18 cellular contexts compared by ENCODE assay signal in the genomic region with DNA sequence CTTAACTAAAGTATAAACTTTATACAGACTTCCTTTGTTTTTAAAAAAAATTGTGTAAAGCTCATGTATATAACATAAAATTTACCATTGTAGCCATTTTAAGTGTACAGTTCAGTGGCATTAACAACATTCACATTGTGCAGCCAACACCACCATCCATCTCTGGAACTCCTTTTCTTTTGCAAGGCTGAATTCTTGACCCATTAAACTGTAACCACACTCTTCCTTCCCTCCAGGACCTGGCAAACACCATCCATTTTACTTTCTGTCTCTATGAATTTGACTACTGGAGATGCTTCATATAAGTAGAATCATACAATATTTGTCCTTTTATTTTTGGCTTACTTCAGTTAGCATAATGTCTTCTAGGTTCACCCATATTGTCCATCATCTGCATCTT.
DNase-seq lines count a peak whose midpoint lies in the region; ATAC-seq and TF ChIP-seq lines count a peak whose summit lies in the region.
"Had no signal": no experiment of that assay in that cellular context is flagged by ENCODE, and none has a peak within 500 bp of the region (broad histone marks: within the 10 kb centered on the region; RNA-seq: fewer than 3 reads in every experiment).

No MANE protein-coding gene starts in this region.

- no peak overlapping the region for H3K27ac Mint-ChIP-seq in natural killer cell treated with Interleukin-12 subunit alpha and Interleukin-12 subunit beta and Interleukin-15 and Interleukin-18, amount 100 ng/mL, for 72 hours
- H3K27ac Mint-ChIP-seq: CD4-positive, alpha-beta T cell had no signal

- H3K4me3 ChIP-seq in AG10803 (ENCODE audit: low read length) (no peak overlapping the region), Karpas-422 (ENCODE audit: low read length) (no peak overlapping the region), astrocyte of the spinal cord (ENCODE audit: low read depth, low read length) (no peak overlapping the region)
- H3K4me3 ChIP-seq: HAP-1, K562 had no signal

- TF ChIP-seq CTCF in AG10803 (conservative IDR thresholded peaks at IDR 0.05; ENCODE audit: low read length) (no peak), astrocyte of the spinal cord (IDR thresholded peaks at IDR 0.05; ENCODE audit: low read depth, low read length) (no peak)

- DNase-seq in AG10803 (ENCODE audit: low read depth) = peak; percentile 64
- peak; percentile 38 for DNase-seq in Karpas-422
- peak; percentile 11 for DNase-seq in astrocyte of the spinal cord (ENCODE audit: low read depth, low spot score)
- DNase-seq in fibroblast of peridontal ligament (ENCODE audit: extremely low read depth) = peak; percentile 58
- no peak for DNase-seq in NCI-H1417 treated with DMSO at 0.1 percent for 48 hours (lab: John Stamatoyannopoulos, UW)
- no peak for DNase-seq in natural killer cell treated with Interleukin-12 subunit alpha and Interleukin-12 subunit beta and Interleukin-15 and Interleukin-18, amount 100 ng/mL, for 72 hours (ENCODE audit: low spot score)
- DNase-seq: 8988T; AML-193; Caco-2; CD4-positive, alpha-beta T cell; GDM1; IMR-90 had no signal

- H3K4me3 Mint-ChIP-seq in natural killer cell treated with Interleukin-12 subunit alpha and Interleukin-12 subunit beta and Interleukin-15 and Interleukin-18, amount 100 ng/mL, for 72 hours = no peak overlapping the region
- H3K4me3 Mint-ChIP-seq: CD4-positive, alpha-beta T cell had no signal

- no peak overlapping the region for H2AFZ ChIP-seq in Karpas-422 (ENCODE audit: low read length)

- in situ Hi-C loops in astrocyte of the spinal cord (cut with HindIII; ENCODE audit: low sequenced_read_pairs) = no loop called here

- H3K4me1 Mint-ChIP-seq in natural killer cell treated with Interleukin-12 subunit alpha and Interleukin-12 subunit beta and Interleukin-15 and Interleukin-18, amount 100 ng/mL, for 72 hours (ENCODE audit: low read depth in 2 of 2) = peaks cover 5 to 8% of the 10 kb centered on the region in 2 donors

- peaks cover 6% of the 10 kb centered on the region for H3K9me3 Mint-ChIP-seq in natural killer cell treated with Interleukin-12 subunit alpha and Interleukin-12 subunit beta and Interleukin-15 and Interleukin-18, amount 100 ng/mL, for 72 hours
- H3K9me3 Mint-ChIP-seq: CD4-positive, alpha-beta T cell had no signal

- no peak overlapping the region for H3K4me2 ChIP-seq in Karpas-422 (ENCODE audit: low read depth, low read length, poor library complexity, severe bottlenecking)

- no peaks in the 10 kb centered on the region for H3K36me3 ChIP-seq in Karpas-422 (ENCODE audit: insufficient read depth, low read length)
- H3K36me3 ChIP-seq: HAP-1 had no signal

- no peak overlapping the region for H3K9ac ChIP-seq in Karpas-422 (ENCODE audit: low read length)

- H3K4me1 ChIP-seq in Karpas-422 (ENCODE audit: low read length) = no peaks in the 10 kb centered on the region
- H3K4me1 ChIP-seq: Caco-2, HAP-1 had no signal

- H4K20me1 ChIP-seq in Karpas-422 (ENCODE audit: insufficient read depth, low read depth, low read length) = 0 out of 2 replicates have a peak, but pooled peaks cover 4% of the 10 kb centered on the region

- no peaks in the 10 kb centered on the region for H3K9me3 ChIP-seq in Karpas-422 (ENCODE audit: low read length)
- H3K9me3 ChIP-seq: Caco-2, HAP-1 had no signal

- no peaks in the 10 kb centered on the region for H3K27me3 ChIP-seq in Karpas-422 (ENCODE audit: low read length)

- H3K27me3 Mint-ChIP-seq in natural killer cell treated with Interleukin-12 subunit alpha and Interleukin-12 subunit beta and Interleukin-15 and Interleukin-18, amount 100 ng/mL, for 72 hours = no peaks in the 10 kb centered on the region
- H3K27me3 Mint-ChIP-seq: CD4-positive, alpha-beta T cell had no signal

- no peak for ATAC-seq in GM21717 (IDR thresholded peaks at IDR 0.05; ENCODE audit: unreplicated experiment)
- no peak for ATAC-seq in HG02840 (IDR thresholded peaks at IDR 0.05; ENCODE audit: low FRiP score, unreplicated experiment)
- ATAC-seq in natural killer cell treated with Interleukin-12 subunit alpha and Interleukin-12 subunit beta and Interleukin-15 and Interleukin-18, amount 100 ng/mL, for 72 hours = no peak
- ATAC-seq: K562 had no signal

- H3K36me3 Mint-ChIP-seq in natural killer cell treated with Interleukin-12 subunit alpha and Interleukin-12 subunit beta and Interleukin-15 and Interleukin-18, amount 100 ng/mL, for 72 hours = peaks cover 6% of the 10 kb centered on the region

- H3K9me2 ChIP-seq in Karpas-422 (replicated peaks; ENCODE audit: insufficient read depth, low read length) = no peaks in the 10 kb centered on the region

- H3K27ac ChIP-seq in Karpas-422 (ENCODE audit: low read length) = no peak overlapping the region
- H3K27ac ChIP-seq: C4-2B, HL-60 had no signal

- H3K79me2 ChIP-seq in Karpas-422 (ENCODE audit: low read length) = no peaks in the 10 kb centered on the region

Comparison
In these comparisons a context has a peak if more than half of its experiments do, and no peak if none do; other contexts are left out.
1. DNase-seq: peak in AG10803 (single experiment), Karpas-422 (single experiment), astrocyte of the spinal cord (single experiment) and fibroblast of peridontal ligament (single experiment); none in NCI-H1417 treated with DMSO at 0.1 percent for 48 hours (single experiment) and natural killer cell treated with Interleukin-12 subunit alpha and Interleukin-12 subunit beta and Interleukin-15 and Interleukin-18, amount 100 ng/mL, for 72 hours (single experiment).